1 cellular context compared by ENCODE assay signal in genomic region chr2:218983971-218984238, GRCh38.
TF ChIP-seq lines count a peak whose summit lies in the region.

No MANE protein-coding gene starts in this region.

TF ChIP-seq in WTC11, 78 proteins besides CTCF, POLR2A, EP300 and RAD21 (continued from another document):
- no peak for TF ChIP-seq IRF2 (CRISPR knock-in tag; IDR thresholded peaks at IDR 0.05; ENCODE audit: borderline replicate concordance, low read depth)
- no peak for TF ChIP-seq RORB (CRISPR knock-in tag; IDR thresholded peaks at IDR 0.05)
- no peak for TF ChIP-seq ATF2 (CRISPR knock-in tag; IDR thresholded peaks at IDR 0.05; ENCODE audit: borderline replicate concordance, low read depth)
- no peak for TF ChIP-seq ZNF416 (CRISPR knock-in tag; IDR thresholded peaks at IDR 0.05)
- TF ChIP-seq ATF3 (CRISPR knock-in tag; conservative IDR thresholded peaks at IDR 0.05) = no peak
- no peak for TF ChIP-seq ZNF232 (CRISPR knock-in tag; IDR thresholded peaks at IDR 0.05)
